In genomic region chr18:51211552-51211951, GRCh38 we compare ENCODE assay signal across 1 cellular context.
TF ChIP-seq lines count a peak whose summit lies in the region.

No MANE protein-coding gene starts in this region.

TF ChIP-seq in K562, 482 proteins besides CTCF, POLR2A, EP300 and RAD21 (continued from another document and continues in another):
- no peak for TF ChIP-seq ELK1 (CRISPR knock-in tag; IDR thresholded peaks at IDR 0.05)
- no peak for TF ChIP-seq DDX20 (tag; IDR thresholded peaks at IDR 0.05; ENCODE audit: low read depth)
- no peak for TF ChIP-seq SRSF7 (optimal IDR thresholded peaks at IDR 0.05; ENCODE audit: low read depth, low read length)
- no peak for TF ChIP-seq NCOA2 (IDR thresholded peaks at IDR 0.05; ENCODE audit: partially characterized antibody in 2 of 2)
- no peak for TF ChIP-seq RBM14 (IDR thresholded peaks at IDR 0.05; ENCODE audit: borderline replicate concordance, insufficient read depth, low read depth, low read length)
- TF ChIP-seq ZBTB40 (IDR thresholded peaks at IDR 0.05), result peak; percentile 21; the same call in 1 of the 2 replicates
- TF ChIP-seq ZBTB40 (CRISPR knock-in tag; IDR thresholded peaks at IDR 0.05), result no peak
- no peak for TF ChIP-seq THAP7 (CRISPR knock-in tag; IDR thresholded peaks at IDR 0.05)
- no peak for TF ChIP-seq HCFC1 (IDR thresholded peaks at IDR 0.05; ENCODE audit: low read depth, low read length)
- no peak for TF ChIP-seq SLC30A9 (CRISPR knock-in tag; IDR thresholded peaks at IDR 0.05)
- TF ChIP-seq EZH2 (IDR thresholded peaks at IDR 0.05; ENCODE audit: borderline replicate concordance, low read depth, low read length), result no peak
- no peak for TF ChIP-seq HDAC1 (IDR thresholded peaks at IDR 0.05)
- no peak for TF ChIP-seq ZNF12 (CRISPR knock-in tag; IDR thresholded peaks at IDR 0.05)
- peak; percentile 71; the same call in 1 of the 2 replicates for TF ChIP-seq ESRRA (IDR thresholded peaks at IDR 0.05; ENCODE audit: borderline replicate concordance, low read depth)
- TF ChIP-seq TAF7 (tag; IDR thresholded peaks at IDR 0.05), result no peak
- no peak for TF ChIP-seq ZNF707 (CRISPR knock-in tag; conservative IDR thresholded peaks at IDR 0.05)
- peak; percentile 46; the same call in 1 of the 2 replicates for TF ChIP-seq ZKSCAN1 (IDR thresholded peaks at IDR 0.05; ENCODE audit: low read depth, low read length)
- no peak for TF ChIP-seq TARDBP (IDR thresholded peaks at IDR 0.05)
- no peak for TF ChIP-seq SNRNP70 (optimal IDR thresholded peaks at IDR 0.05; ENCODE audit: low read depth, low read length)
- TF ChIP-seq NRF1 (conservative IDR thresholded peaks at IDR 0.05 in 1 of 2, IDR thresholded peaks at IDR 0.05 in 1 of 2), result no peak
- TF ChIP-seq MLLT1 (IDR thresholded peaks at IDR 0.05), result no peak; a peak in 1 of 4 replicates
- no peak for TF ChIP-seq CC2D1A (IDR thresholded peaks at IDR 0.05)
- no peak for TF ChIP-seq TCF7 (IDR thresholded peaks at IDR 0.05; ENCODE audit: borderline replicate concordance)
- TF ChIP-seq NBN (IDR thresholded peaks at IDR 0.05; ENCODE audit: low read depth), result peak; percentile 79; the same call in 1 of the 2 replicates
- TF ChIP-seq RFX7 (CRISPR knock-in tag; IDR thresholded peaks at IDR 0.05), result no peak
- no peak for TF ChIP-seq IRF9 (tag; IDR thresholded peaks at IDR 0.05)
- TF ChIP-seq FOXP1 (CRISPR knock-in tag; IDR thresholded peaks at IDR 0.05), result no peak
- no peak for TF ChIP-seq TCF15 (CRISPR knock-in tag; IDR thresholded peaks at IDR 0.05)
- no peak for TF ChIP-seq ZFP36 (IDR thresholded peaks at IDR 0.05; ENCODE audit: low read depth, low read length, partially characterized antibody)
- no peak for TF ChIP-seq E2F6 (IDR thresholded peaks at IDR 0.05; ENCODE audit: borderline replicate concordance in 1 of 2, extremely low read depth in 1 of 2, insufficient read depth in 1 of 2, insufficient read length in 1 of 2, low read depth in 1 of 2, low read length in 1 of 2, poor library complexity in 1 of 2, severe bottlenecking in 1 of 2)
- TF ChIP-seq LCOR (CRISPR knock-in tag; IDR thresholded peaks at IDR 0.05), result no peak
- no peak for TF ChIP-seq ZNF174 (CRISPR knock-in tag; IDR thresholded peaks at IDR 0.05)
- TF ChIP-seq CREM (IDR thresholded peaks at IDR 0.05; ENCODE audit: low read depth), result peak; percentile 88
- no peak for TF ChIP-seq RAD51 (IDR thresholded peaks at IDR 0.05; ENCODE audit: borderline replicate concordance, low read depth)
- TF ChIP-seq ZNF584 (CRISPR knock-in tag; IDR thresholded peaks at IDR 0.05; ENCODE audit: low read depth), result peak; percentile 83; the same call in 1 of the 2 replicates
- TF ChIP-seq PKNOX1 (IDR thresholded peaks at IDR 0.05), result 0 out of 2 replicates have a peak, but pooled peaks have one; percentile 8
- TF ChIP-seq ETS1 (conservative IDR thresholded peaks at IDR 0.05; ENCODE audit: control insufficient read depth, low read depth, low read length), result no peak
- no peak for TF ChIP-seq ZNF324 (CRISPR knock-in tag; IDR thresholded peaks at IDR 0.05)
- no peak for TF ChIP-seq SAP30 (IDR thresholded peaks at IDR 0.05; ENCODE audit: borderline replicate concordance, insufficient read depth, low read depth, low read length, poor library complexity, severe bottlenecking)
- no peak for TF ChIP-seq ZNF511 (CRISPR knock-in tag; IDR thresholded peaks at IDR 0.05)
- peak; percentile 44; the same call in 1 of the 2 replicates for TF ChIP-seq GATA2 (CRISPR knock-in tag; IDR thresholded peaks at IDR 0.05)
- TF ChIP-seq CBX1 (IDR thresholded peaks at IDR 0.05; ENCODE audit: low read depth), result no peak
- TF ChIP-seq ZNF41 (CRISPR knock-in tag; conservative IDR thresholded peaks at IDR 0.05), result no peak
- no peak for TF ChIP-seq HDAC3 (IDR thresholded peaks at IDR 0.05; ENCODE audit: borderline replicate concordance, partially characterized antibody)
- peak; percentile 35; the same call in 1 of the 2 replicates for TF ChIP-seq ZKSCAN8 (CRISPR knock-in tag; IDR thresholded peaks at IDR 0.05)
- no peak for TF ChIP-seq ZNF551 (CRISPR knock-in tag; IDR thresholded peaks at IDR 0.05)
- no peak for TF ChIP-seq DEAF1 (CRISPR knock-in tag; IDR thresholded peaks at IDR 0.05)
